In genomic region chr4:39285853-39286252, GRCh38 we compare ENCODE assay signal across 16 cellular contexts.
"Had no signal": no experiment of that assay in that cellular context is flagged by ENCODE, and none has a peak within 500 bp of the region (broad histone marks: within the 10 kb centered on the region; RNA-seq: fewer than 3 reads in every experiment).

No MANE protein-coding gene starts in this region.

- H3K27me3 Mint-ChIP-seq: effector memory CD8-positive, alpha-beta T cell; naive B cell; type B pancreatic cell had no signal

- H3K4me3 ChIP-seq: gastroesophageal sphincter, left lung had no signal

- ATAC-seq: activated CD4-positive, CD25-positive, alpha-beta regulatory T cell treated with anti-CD3 and anti-CD28 coated beads, Interleukin-2, amount 50 U/mL, for 24 hours; effector memory CD8-positive, alpha-beta T cell; gastroesophageal sphincter; left lung had no signal

- H3K27me3 ChIP-seq: gastroesophageal sphincter, left lung, neutrophil had no signal

- DNase-seq: anterior cingulate cortex; cerebellar nuclear complex; effector memory CD8-positive, alpha-beta T cell; erythroblast; kidney; left lung; naive B cell; posterior cingulate gyrus; SIG-M5; stimulated activated CD4-positive, alpha-beta T cell treated with anti-CD3 and anti-CD28 coated beads, Interleukin-2, amount 100 ng/mL, for 48 hours; stimulated activated naive CD4-positive, alpha-beta T cell treated with Interleukin-2 at 50 U/mL for 16 hours had no signal

- H3K4me3 Mint-ChIP-seq: effector memory CD8-positive, alpha-beta T cell; naive B cell; T-helper 2 cell treated with Interferon-gamma antibody and Interleukin-4, amounts not matched to agents 5 μg/mL and 100 μg/mL, for 36 hours; type B pancreatic cell had no signal

- H3K9me3 Mint-ChIP-seq: effector memory CD8-positive, alpha-beta T cell; naive B cell; T-helper 2 cell treated with Interferon-gamma antibody and Interleukin-4, amounts not matched to agents 5 μg/mL and 100 μg/mL, for 36 hours; type B pancreatic cell had no signal

- H3K27ac ChIP-seq: gastroesophageal sphincter, left lung, neutrophil had no signal

- H3K4me1 Mint-ChIP-seq: naive B cell had no signal

- H3K27ac Mint-ChIP-seq: T-helper 2 cell treated with Interferon-gamma antibody and Interleukin-4, amounts not matched to agents 5 μg/mL and 100 μg/mL, for 36 hours; type B pancreatic cell had no signal

- H3K4me1 ChIP-seq: gastroesophageal sphincter, left lung had no signal
